Comparison of ENCODE assay signal across 17 cellular contexts in genomic region chr4:101141855-101142254, GRCh38.
DNase-seq lines count a peak whose midpoint lies in the region; ATAC-seq and TF ChIP-seq lines count a peak whose summit lies in the region.
"Had no signal": no experiment of that assay in that cellular context is flagged by ENCODE, and none has a peak within 500 bp of the region (broad histone marks: within the 10 kb centered on the region; RNA-seq: fewer than 3 reads in every experiment).

No MANE protein-coding gene starts in this region.

- POLR2A ChIA-PET in MCF 10A (lab: Yijun Ruan, JAX) (interaction anchor here (0.6 to 1.4 kb wide), 3 partner anchors 9 to 561 kb away, joined by 3 to 8 read pairs (median 3); no protein-coding TSS in a partner anchor), activated B cell treated with CpG ODN at 0.5 μM for 24 hours (lab: Charles Lee) (no interaction called here)

- no peaks in the 10 kb centered on the region for H3K4me1 ChIP-seq in breast epithelium
- H3K4me1 ChIP-seq: SJSA1 had no signal

- intact Hi-C loops in MCF 10A (cut with micrococcal nuclease), result no loop called here
- intact Hi-C loops in breast epithelium (cut with DNase I; ENCODE audit: low total_unique reads), result no loop called here
- intact Hi-C loops in activated B cell treated with CpG ODN at 0.5 μM for 24 hours (cut with micrococcal nuclease), result loop anchor here (5.0 kb wide), 1 partner anchor 40 kb away; no protein-coding TSS in a partner anchor

- H3K4me3 ChIP-seq in breast epithelium, result no peak overlapping the region
- H3K4me3 ChIP-seq: SJSA1 had no signal

- H3K27me3 ChIP-seq in breast epithelium, result no peaks in the 10 kb centered on the region
- H3K27me3 ChIP-seq: SJSA1 had no signal

- H3K27me3 Mint-ChIP-seq in MCF 10A (ENCODE audit: insufficient read depth, unreplicated experiment) (no peaks in the 10 kb centered on the region), activated B cell treated with CpG ODN at 0.5 μM for 24 hours (no peaks in the 10 kb centered on the region)

- no peak overlapping the region for H3K4me3 Mint-ChIP-seq in MCF 10A (ENCODE audit: unreplicated experiment)
- peak overlapping the region; percentile 32 for H3K4me3 Mint-ChIP-seq in activated B cell treated with CpG ODN at 0.5 μM for 24 hours

- TF ChIP-seq POLR2A in breast epithelium (IDR thresholded peaks at IDR 0.05), result no peak

- CTCF ChIA-PET in MCF 10A (lab: Yijun Ruan, JAX), result no interaction called here
- CTCF ChIA-PET in activated B cell treated with CpG ODN at 0.5 μM for 24 hours (lab: Charles Lee), result interaction anchor here (1.6 kb wide), 1 partner anchor 13 kb away, joined by 3 read pairs; no protein-coding TSS in a partner anchor

- peak; percentile 11 for ATAC-seq in HG02885 (IDR thresholded peaks at IDR 0.05; ENCODE audit: poor library complexity, unreplicated experiment)
- no peak for ATAC-seq in activated B cell treated with CpG ODN at 0.5 μM for 24 hours (ENCODE audit: low read depth)
- no peak for ATAC-seq in HG03354 (IDR thresholded peaks at IDR 0.05; ENCODE audit: poor library complexity, severe bottlenecking, unreplicated experiment)
- ATAC-seq: Panc1 had no signal

- no peak for DNase-seq in MCF 10A (ENCODE audit: unreplicated experiment)
- no peak for DNase-seq in breast epithelium (ENCODE audit: low spot score in 2 of 2)
- DNase-seq in activated B cell treated with CpG ODN at 0.5 μM for 24 hours, result no peak
- DNase-seq in NCI-H2171 (lab: John Stamatoyannopoulos, UW), result no peak
- no peak for DNase-seq in substantia nigra (lab: John Stamatoyannopoulos, UW)
- DNase-seq in LoVo (ENCODE audit: low spot score), result no peak
- DNase-seq: DMS79, H7, NCI-H1417, NCI-H187, NCI-H2107, NCI-H2227 treated with DMSO at 0.1 percent for 48 hours, NCI-H510A treated with DMSO at 0.1 percent for 48 hours had no signal

- no peaks in the 10 kb centered on the region for H3K36me3 ChIP-seq in breast epithelium
- H3K36me3 ChIP-seq: SJSA1 had no signal

- TF ChIP-seq CTCF in MCF 10A (IDR thresholded peaks at IDR 0.05; ENCODE audit: unreplicated experiment), result no peak
- TF ChIP-seq CTCF in breast epithelium (IDR thresholded peaks at IDR 0.05), result no peak
- no peak for TF ChIP-seq CTCF in activated B cell treated with CpG ODN at 0.5 μM for 24 hours (IDR thresholded peaks at IDR 0.05)

- H3K4me1 Mint-ChIP-seq in MCF 10A (ENCODE audit: insufficient read depth, unreplicated experiment), result peaks cover 17% of the 10 kb centered on the region
- H3K4me1 Mint-ChIP-seq in activated B cell treated with CpG ODN at 0.5 μM for 24 hours, result peaks cover 65% of the 10 kb centered on the region

- H3K27ac Mint-ChIP-seq in MCF 10A (ENCODE audit: low read depth, unreplicated experiment), result peak overlapping the region; percentile 20
- H3K27ac Mint-ChIP-seq in activated B cell treated with CpG ODN at 0.5 μM for 24 hours, result peak overlapping the region; percentile 62

- H3K27ac ChIP-seq in breast epithelium (no peak overlapping the region), substantia nigra (ENCODE audit: low read depth, low read length, poor library complexity, severe bottlenecking) (no peak overlapping the region)
- H3K27ac ChIP-seq: SJSA1 had no signal

- no peaks in the 10 kb centered on the region for H3K36me3 Mint-ChIP-seq in MCF 10A (ENCODE audit: insufficient read depth, unreplicated experiment)
- H3K36me3 Mint-ChIP-seq in activated B cell treated with CpG ODN at 0.5 μM for 24 hours (ENCODE audit: low read depth), result peaks cover 3% of the 10 kb centered on the region

- no TSS peak for BruUV-seq in MCF 10A (replicated peaks; lab: Mats Ljungman, UMichigan)

- H3K9me3 Mint-ChIP-seq in MCF 10A (ENCODE audit: unreplicated experiment) (peaks cover 12% of the 10 kb centered on the region), activated B cell treated with CpG ODN at 0.5 μM for 24 hours (peaks cover 2% of the 10 kb centered on the region)

- no peaks in the 10 kb centered on the region for H3K9me3 ChIP-seq in breast epithelium
- H3K9me3 ChIP-seq: SJSA1 had no signal
